14 cellular contexts compared by ENCODE assay signal in genomic region chr9:108621991-108622390, GRCh38.
"Had no signal": no experiment of that assay in that cellular context is flagged by ENCODE, and none has a peak within 500 bp of the region (broad histone marks: within the 10 kb centered on the region; RNA-seq: fewer than 3 reads in every experiment).

No MANE protein-coding gene starts in this region.

- H3K4me3 ChIP-seq: ascending aorta, stomach, testis, upper lobe of left lung had no signal

- ATAC-seq: activated T-helper 17 cell treated with anti-CD3 and anti-CD28 coated beads, Interleukin-2, amount 50 U/mL, for 72 hours; left ventricle myocardium superior; naive thymus-derived CD8-positive, alpha-beta T cell had no signal

- DNase-seq: activated CD4-positive, CD25-positive, alpha-beta regulatory T cell treated with anti-CD3 and anti-CD28 coated beads, Interleukin-2, amount 50 U/mL, for 72 hours; activated naive CD4-positive, alpha-beta T cell treated with anti-CD3 and anti-CD28 coated beads, Interleukin-2, amount 10 ng/mL, durations not matched to agents 7 days and 5 days; hippocampal formation; kidney; left ventricle myocardium superior; mesenchymal stem cell; naive thymus-derived CD8-positive, alpha-beta T cell; stimulated activated CD4-positive, alpha-beta T cell treated with anti-CD3 and anti-CD28 coated beads, Interleukin-12 subunit alpha, Interleukin-12 subunit beta, amount 100 ng/mL, for 4 hours; stimulated activated CD4-positive, alpha-beta T cell treated with anti-CD3 and anti-CD28 coated beads, Interleukin-2, amount 100 ng/mL, for 24 hours; stomach; testis; upper lobe of left lung had no signal
